10 cellular contexts compared by ENCODE assay signal in the genomic region with DNA sequence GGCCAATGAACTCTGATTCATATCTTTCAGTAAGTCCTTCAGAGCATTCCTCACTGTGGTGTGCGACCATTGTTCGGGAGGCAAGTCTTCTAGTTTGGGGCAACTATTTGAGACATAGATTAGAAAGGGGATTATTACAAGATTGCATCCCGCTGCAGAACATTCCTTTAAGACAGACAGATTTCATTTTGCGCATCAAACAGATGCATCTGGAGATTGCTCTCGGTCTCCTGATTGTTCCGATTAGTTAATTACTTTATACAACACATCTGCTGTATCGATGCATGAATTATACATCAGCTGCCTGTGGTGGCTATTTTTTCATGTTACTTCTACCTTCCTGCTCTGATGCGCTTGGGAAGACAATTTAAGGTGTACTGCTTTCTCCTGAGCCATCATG.
"Had no signal": no experiment of that assay in that cellular context is flagged by ENCODE, and none has a peak within 500 bp of the region (broad histone marks: within the 10 kb centered on the region; RNA-seq: fewer than 3 reads in every experiment).

No MANE protein-coding gene starts in this region.

- H3K27ac Mint-ChIP-seq: effector memory CD8-positive, alpha-beta T cell had no signal

- H3K9me3 Mint-ChIP-seq: central memory CD8-positive, alpha-beta T cell; effector memory CD8-positive, alpha-beta T cell had no signal

- DNase-seq: activated CD4-positive, CD25-positive, alpha-beta regulatory T cell treated with anti-CD3 and anti-CD28 coated beads, Interleukin-2, amount 50 U/mL, for 72 hours; activated effector memory CD4-positive, alpha-beta T cell treated with Interleukin-2 at 50 U/mL for 16 hours; amniotic stem cell; body of pancreas; cortex of kidney; effector memory CD8-positive, alpha-beta T cell; stimulated activated CD4-positive, alpha-beta T cell treated with anti-CD3 and anti-CD28 coated beads, Interleukin-2, amount 100 ng/mL, for 48 hours; stimulated activated naive CD4-positive, alpha-beta T cell treated with Interleukin-2 at 50 U/mL for 16 hours; testis had no signal

- H3K4me3 Mint-ChIP-seq: central memory CD8-positive, alpha-beta T cell; effector memory CD8-positive, alpha-beta T cell had no signal

- H3K27me3 Mint-ChIP-seq: central memory CD8-positive, alpha-beta T cell; effector memory CD8-positive, alpha-beta T cell had no signal
